Comparison of ENCODE assay signal across 10 cellular contexts in genomic region chr7:43586251-43586900, GRCh38. TPM values are rescaled to one million over a fixed set of nuclear protein-coding genes. Genes with fewer than 3 reads are reported as not detected.
DNase-seq lines count a peak whose midpoint lies in the region; FAIRE-seq and TF ChIP-seq lines count a peak whose summit lies in the region.
"Had no signal": no experiment of that assay in that cellular context is flagged by ENCODE, and none has a peak within 500 bp of the region (broad histone marks: within the 10 kb centered on the region; RNA-seq: fewer than 3 reads in every experiment).

No MANE protein-coding gene starts in this region.

- peak overlapping the region in 3 of 4 donors; percentile 73 to 95 (median 89) for H3K4me3 ChIP-seq in Peyer's patch
- H3K4me3 ChIP-seq in spleen = peak overlapping the region; percentile 3 to 98 (median 91)
- H3K4me3 ChIP-seq: mucosa of descending colon had no signal

- no peak for DNase-seq in GM12891 (ENCODE audit: insufficient read length, low spot score)
- no peak for DNase-seq in Peyer's patch
- DNase-seq in chondrocyte (ENCODE audit: low spot score) = no peak
- no peak for DNase-seq in spleen
- DNase-seq in NCI-H2029 (lab: John Stamatoyannopoulos, UW) = no peak
- no peak for DNase-seq in pons (ENCODE audit: low spot score)
- DNase-seq in NCI-H1105 (lab: John Stamatoyannopoulos, UW) = no peak
- DNase-seq: NCI-H2081 had no signal

- H3K4me1 ChIP-seq in Peyer's patch (peaks cover 0 to 47% (median 13%) of the 10 kb centered on the region in 4 donors), spleen (peaks cover 37 to 80% (median 74%) of the 10 kb centered on the region in 6 donors)

- H3K27ac ChIP-seq in Peyer's patch (peak overlapping the region; percentile 22 to 98 (median 95)), spleen (peak overlapping the region; percentile 61 to 100 (median 99))

- no peak for TF ChIP-seq CTCF in Peyer's patch (IDR thresholded peaks at IDR 0.05)
- TF ChIP-seq CTCF in chondrocyte (IDR thresholded peaks at IDR 0.05) = no peak
- no peak for TF ChIP-seq CTCF in spleen (IDR thresholded peaks at IDR 0.05 in 8 of 11, conservative IDR thresholded peaks at IDR 0.05 in 3 of 11)

- peaks cover 7% of the 10 kb centered on the region for H3K27me3 Mint-ChIP-seq in chondrocyte (ENCODE audit: low read depth)

- peaks cover 65% of the 10 kb centered on the region for H3K4me1 Mint-ChIP-seq in chondrocyte (ENCODE audit: low read depth)

- FAIRE-seq in GM12891 (lab: Jason Lieb, UNC) = peak; percentile 13
- FAIRE-seq: TTC549 had no signal

- H3K36me3 ChIP-seq in Peyer's patch (no peaks in the 10 kb centered on the region), spleen (peaks cover 0 to 8% (median 0%) of the 10 kb centered on the region in 6 donors)

- no peaks in the 10 kb centered on the region for H3K9me3 Mint-ChIP-seq in chondrocyte (ENCODE audit: low read depth)

- TF ChIP-seq POLR2A in GM12891 (IDR thresholded peaks at IDR 0.05; ENCODE audit: low read depth, low read length) (no peak), Peyer's patch (IDR thresholded peaks at IDR 0.05) (no peak), spleen (IDR thresholded peaks at IDR 0.05) (no peak)

- H3K27ac Mint-ChIP-seq in chondrocyte (ENCODE audit: unreplicated experiment) = peak overlapping the region; percentile 87

- WGBS in spleen, 5 donors = 35 to 51% (median 47%) methylated on average over 4 of the region's 4 CpGs

- peak overlapping the region; percentile 94 for H3K4me3 Mint-ChIP-seq in chondrocyte (ENCODE audit: unreplicated experiment)

- H3K27me3 ChIP-seq in Peyer's patch (no peaks in the 10 kb centered on the region), spleen (replicated peaks in 1 of 7) (peaks cover 0 to 8% (median 0%) of the 10 kb centered on the region in 7 donors)

- intact Hi-C loops in spleen (cut with DNase I; ENCODE audit: low total_unique reads) = loop anchor here (10.0 kb wide), 2 partner anchors 48 to 248 kb away; no protein-coding TSS in a partner anchor

- no peaks in the 10 kb centered on the region for H3K36me3 Mint-ChIP-seq in chondrocyte (ENCODE audit: low read depth)

- H3K9me3 ChIP-seq in Peyer's patch (no peaks in the 10 kb centered on the region), spleen (no peaks in the 10 kb centered on the region)
- H3K9me3 ChIP-seq: mucosa of descending colon had no signal

TF ChIP-seq in GM12891, 5 proteins besides CTCF, POLR2A, EP300 and RAD21:
- TF ChIP-seq TAF1 (IDR thresholded peaks at IDR 0.05; ENCODE audit: low read depth, low read length) = no peak
- no peak for TF ChIP-seq SPI1 (IDR thresholded peaks at IDR 0.05; ENCODE audit: low read depth, low read length)
- TF ChIP-seq POU2F2 (IDR thresholded peaks at IDR 0.05; ENCODE audit: low read depth, low read length) = no peak
- no peak for TF ChIP-seq PAX5 (IDR thresholded peaks at IDR 0.05; ENCODE audit: insufficient read depth, low read length, severe bottlenecking)

RNA-seq across cellular contexts. Expression of gene STK17A, which starts 3.5 kb away (rescaled TPM):
- 49.4 TPM for polyA plus RNA-seq in GM12891 (2012; ENCODE audit: low read depth, missing spikeins)
- total RNA-seq in Peyer's patch (10 to 100 TPM; 16.0 to 66.8 (median 17.7) TPM), chondrocyte (17.1 to 35.0 TPM (median 35.0 TPM) in 3 replicates), spleen (10 to 100 TPM; 45.5 to 70.1 (median 63.8) TPM)
- polyA plus RNA-seq in spleen = 10 to 100 TPM; 33.4 to 41.9 (median 40.2) TPM
